In genomic region chr5:83510199-83510730, GRCh38 we compare ENCODE assay signal across 9 cellular contexts.
DNase-seq lines count a peak whose midpoint lies in the region; ATAC-seq and TF ChIP-seq lines count a peak whose summit lies in the region.
"Had no signal": no experiment of that assay in that cellular context is flagged by ENCODE, and none has a peak within 500 bp of the region (broad histone marks: within the 10 kb centered on the region; RNA-seq: fewer than 3 reads in every experiment).

No MANE protein-coding gene starts in this region.

- DNase-seq in GM10248 (ENCODE audit: extremely low spot score) (peak; percentile 52), OCI-M1 (lab: John Stamatoyannopoulos, UW) (peak; percentile 66), RPMI8226 (no peak), foreskin fibroblast (no peak)
- DNase-seq in stimulated activated CD4-positive, alpha-beta T cell treated with anti-CD3 and anti-CD28 coated beads, Interleukin-15, amount 100 ng/mL, for 24 hours: no peak
- DNase-seq: Kasumi-1 had no signal

- H3K4me3 ChIP-seq in foreskin fibroblast (ENCODE audit: low read depth in 1 of 2, low read length in 2 of 2): no peak overlapping the region

- CTCF ChIA-PET in GM10248 (lab: Yijun Ruan, JAX): interaction anchor here (0.8 to 1.5 kb wide), 4 partner anchors 10 to 29 kb away, joined by 3 to 5 read pairs (median 4); no protein-coding TSS in a partner anchor

- POLR2A ChIA-PET in GM10248 (lab: Yijun Ruan, JAX): no interaction called here

- TF ChIP-seq CTCF in GM10248 (IDR thresholded peaks at IDR 0.05; ENCODE audit: control extremely low read depth, extremely low read depth, low read depth, missing control alignments) (no peak), foreskin fibroblast (IDR thresholded peaks at IDR 0.05; ENCODE audit: low read depth, low read length) (no peak)

- ATAC-seq in GM19328 (IDR thresholded peaks at IDR 0.05; ENCODE audit: unreplicated experiment): peak; percentile 87
- ATAC-seq in HG02885 (IDR thresholded peaks at IDR 0.05; ENCODE audit: poor library complexity, unreplicated experiment): peak; percentile 86
- ATAC-seq in HG03045 (IDR thresholded peaks at IDR 0.05; ENCODE audit: unreplicated experiment): no peak

Comparison
In these comparisons a context has a peak if more than half of its experiments do, and no peak if none do; other contexts are left out.
1. DNase-seq: peak in GM10248 (single experiment) and OCI-M1 (single experiment); none in RPMI8226 (single experiment), stimulated activated CD4-positive, alpha-beta T cell treated with anti-CD3 and anti-CD28 coated beads, Interleukin-15, amount 100 ng/mL, for 24 hours (single experiment) and foreskin fibroblast (0 of 2).